ENCODE assay signal across 8 cellular contexts in genomic region chr4:107989162-107989536, GRCh38. TPM values are rescaled to one million over a fixed set of nuclear protein-coding genes. Genes with fewer than 3 reads are reported as not detected.
DNase-seq lines count a peak whose midpoint lies in the region; ATAC-seq and TF ChIP-seq lines count a peak whose summit lies in the region.

No MANE protein-coding gene starts in this region.

- H3F3A ChIP-seq in GM23338 (replicated peaks; ENCODE audit: low read depth) = no peaks in the 10 kb centered on the region

- intact Hi-C loops in testis (cut with DNase I; ENCODE audit: low total_unique reads) = no loop called here

- H3K27me3 Mint-ChIP-seq in GM23338 (ENCODE audit: insufficient read depth, low read depth, poor library complexity) = no peaks in the 10 kb centered on the region

- H3K27ac ChIP-seq in AG04450 (ENCODE audit: low read depth, low read length) (no peak overlapping the region), GM23338 (ENCODE audit: low read depth) (no peak overlapping the region), testis (peak overlapping the region; percentile 94 to 98)

- CTCF ChIA-PET in AG04450 (lab: Charles Lee) = interaction anchor here (3.3 kb wide), 1 partner anchor 30 kb away, joined by 23 read pairs; no protein-coding TSS in a partner anchor

- no peak for ATAC-seq in GM23338
- peak in 1 of 2 donors; percentile 23 for ATAC-seq in activated naive CD4-positive, alpha-beta T cell treated with anti-CD3 and anti-CD28 coated beads, Interleukin-2, amount 50 U/mL, for 72 hours
- ATAC-seq in activated CD4-positive, CD25-positive, alpha-beta regulatory T cell treated with anti-CD3 and anti-CD28 coated beads, Interleukin-2, amount 50 U/mL, for 24 hours = no peak

- H3K9me3 Mint-ChIP-seq in GM23338 = no peaks in the 10 kb centered on the region
- H3K9me3 Mint-ChIP-seq in activated naive CD4-positive, alpha-beta T cell treated with anti-CD3 and anti-CD28 coated beads, Interleukin-2, amount 50 U/mL, for 72 hours = no peaks in the 10 kb centered on the region

- H2AFZ ChIP-seq in GM23338 = peak overlapping the region; percentile 96

- peaks cover 34% of the 10 kb centered on the region for H3K4me1 Mint-ChIP-seq in GM23338

- H3K9me2 ChIP-seq in GM23338 (ENCODE audit: insufficient read depth) = no peaks in the 10 kb centered on the region; the same call in 1 of the 2 replicates

- H3K4me3 ChIP-seq in AG04450 (ENCODE audit: low read depth, low read length) (peak overlapping the region; percentile 60), GM23338 (peak overlapping the region; percentile 88), kidney epithelial cell (ENCODE audit: low read depth, low read length) (peak overlapping the region; percentile 87), testis (peak overlapping the region; percentile 78 to 97)

- POLR2A ChIA-PET in AG04450 (lab: Yijun Ruan, JAX) = no interaction called here

- no peak for TF ChIP-seq CTCF in AG04450 (IDR thresholded peaks at IDR 0.05; ENCODE audit: low read depth, low read length)
- no peak for TF ChIP-seq CTCF in GM23338 (conservative IDR thresholded peaks at IDR 0.05; ENCODE audit: low read depth in 2 of 2)
- TF ChIP-seq CTCF in kidney epithelial cell (IDR thresholded peaks at IDR 0.05; ENCODE audit: insufficient read depth, low read length, poor library complexity, severe bottlenecking) = no peak
- TF ChIP-seq CTCF in testis (IDR thresholded peaks at IDR 0.05) = no peak

- no peaks in the 10 kb centered on the region for H3K36me3 Mint-ChIP-seq in GM23338 (ENCODE audit: low read depth)
- H3K36me3 Mint-ChIP-seq in activated naive CD4-positive, alpha-beta T cell treated with anti-CD3 and anti-CD28 coated beads, Interleukin-2, amount 50 U/mL, for 72 hours = peaks cover 15 to 19% of the 10 kb centered on the region in 2 donors

- peaks cover 23% of the 10 kb centered on the region for H3K4me1 ChIP-seq in GM23338 (ENCODE audit: insufficient read depth)
- peaks cover 23% of the 10 kb centered on the region for H3K4me1 ChIP-seq in testis

- H3K36me3 ChIP-seq in GM23338 (ENCODE audit: insufficient read depth) (no peaks in the 10 kb centered on the region), kidney epithelial cell (ENCODE audit: control insufficient read depth, insufficient read depth, low read length) (no peaks in the 10 kb centered on the region), testis (ENCODE audit: low read depth, missing control alignments) (no peaks in the 10 kb centered on the region)

- H3K4me3 Mint-ChIP-seq in GM23338 = peak overlapping the region; percentile 91

- H3K9me3 ChIP-seq in AG04450 (ENCODE audit: control insufficient read depth, insufficient read depth, low read length) (no peaks in the 10 kb centered on the region), testis (no peaks in the 10 kb centered on the region)

- WGBS in testis, 2 donors = 6% methylated on average over 8 of the region's 8 CpGs

- peak overlapping the region; percentile 92 for H3K4me2 ChIP-seq in GM23338

- peaks cover 41% of the 10 kb centered on the region for H3K79me2 ChIP-seq in GM23338 (replicated peaks; ENCODE audit: insufficient read depth)

- TF ChIP-seq POLR2A in testis (IDR thresholded peaks at IDR 0.05) = no peak

- H3K27ac Mint-ChIP-seq in GM23338 = no peak overlapping the region
- H3K27ac Mint-ChIP-seq in activated naive CD4-positive, alpha-beta T cell treated with anti-CD3 and anti-CD28 coated beads, Interleukin-2, amount 50 U/mL, for 72 hours = peak overlapping the region; percentile 38 to 88

- H4K20me1 ChIP-seq in GM23338 (replicated peaks; ENCODE audit: insufficient read depth) = peaks cover 20% of the 10 kb centered on the region

- H3K27me3 ChIP-seq in AG04450 (ENCODE audit: control insufficient read depth, insufficient read depth, low read length) (no peaks in the 10 kb centered on the region), GM23338 (ENCODE audit: insufficient read depth) (peaks cover 5% of the 10 kb centered on the region), kidney epithelial cell (ENCODE audit: control insufficient read depth, insufficient read depth, low read length) (no peaks in the 10 kb centered on the region), testis (no peaks in the 10 kb centered on the region)

- no peak for DNase-seq in AG04450 (ENCODE audit: low read depth, low spot score)
- no peak for DNase-seq in GM23338 (ENCODE audit: low spot score)
- DNase-seq in activated naive CD4-positive, alpha-beta T cell treated with anti-CD3 and anti-CD28 coated beads, Interleukin-2, amount 50 U/mL, for 72 hours (ENCODE audit: low spot score in 2 of 2) = no peak
- DNase-seq in kidney epithelial cell (ENCODE audit: low read depth) = no peak
- DNase-seq in testis = no peak
- DNase-seq in HuH-7.5 (ENCODE audit: low spot score) = no peak
- DNase-seq in NCI-H1048 (lab: John Stamatoyannopoulos, UW) = no peak

TF ChIP-seq in GM23338, 12 proteins besides CTCF, POLR2A, EP300 and RAD21:
- TF ChIP-seq, protein P1, sequence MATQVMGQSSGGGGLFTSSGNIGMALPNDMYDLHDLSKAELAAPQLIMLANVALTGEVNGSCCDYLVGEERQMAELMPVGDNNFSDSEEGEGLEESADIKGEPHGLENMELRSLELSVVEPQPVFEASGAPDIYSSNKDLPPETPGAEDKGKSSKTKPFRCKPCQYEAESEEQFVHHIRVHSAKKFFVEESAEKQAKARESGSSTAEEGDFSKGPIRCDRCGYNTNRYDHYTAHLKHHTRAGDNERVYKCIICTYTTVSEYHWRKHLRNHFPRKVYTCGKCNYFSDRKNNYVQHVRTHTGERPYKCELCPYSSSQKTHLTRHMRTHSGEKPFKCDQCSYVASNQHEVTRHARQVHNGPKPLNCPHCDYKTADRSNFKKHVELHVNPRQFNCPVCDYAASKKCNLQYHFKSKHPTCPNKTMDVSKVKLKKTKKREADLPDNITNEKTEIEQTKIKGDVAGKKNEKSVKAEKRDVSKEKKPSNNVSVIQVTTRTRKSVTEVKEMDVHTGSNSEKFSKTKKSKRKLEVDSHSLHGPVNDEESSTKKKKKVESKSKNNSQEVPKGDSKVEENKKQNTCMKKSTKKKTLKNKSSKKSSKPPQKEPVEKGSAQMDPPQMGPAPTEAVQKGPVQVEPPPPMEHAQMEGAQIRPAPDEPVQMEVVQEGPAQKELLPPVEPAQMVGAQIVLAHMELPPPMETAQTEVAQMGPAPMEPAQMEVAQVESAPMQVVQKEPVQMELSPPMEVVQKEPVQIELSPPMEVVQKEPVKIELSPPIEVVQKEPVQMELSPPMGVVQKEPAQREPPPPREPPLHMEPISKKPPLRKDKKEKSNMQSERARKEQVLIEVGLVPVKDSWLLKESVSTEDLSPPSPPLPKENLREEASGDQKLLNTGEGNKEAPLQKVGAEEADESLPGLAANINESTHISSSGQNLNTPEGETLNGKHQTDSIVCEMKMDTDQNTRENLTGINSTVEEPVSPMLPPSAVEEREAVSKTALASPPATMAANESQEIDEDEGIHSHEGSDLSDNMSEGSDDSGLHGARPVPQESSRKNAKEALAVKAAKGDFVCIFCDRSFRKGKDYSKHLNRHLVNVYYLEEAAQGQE (IDR thresholded peaks at IDR 0.05; ENCODE audit: unreplicated experiment) = no peak
- TF ChIP-seq CREB1 (CRISPR knock-in tag; IDR thresholded peaks at IDR 0.05; ENCODE audit: low read depth) = no peak
- TF ChIP-seq, protein P2, sequence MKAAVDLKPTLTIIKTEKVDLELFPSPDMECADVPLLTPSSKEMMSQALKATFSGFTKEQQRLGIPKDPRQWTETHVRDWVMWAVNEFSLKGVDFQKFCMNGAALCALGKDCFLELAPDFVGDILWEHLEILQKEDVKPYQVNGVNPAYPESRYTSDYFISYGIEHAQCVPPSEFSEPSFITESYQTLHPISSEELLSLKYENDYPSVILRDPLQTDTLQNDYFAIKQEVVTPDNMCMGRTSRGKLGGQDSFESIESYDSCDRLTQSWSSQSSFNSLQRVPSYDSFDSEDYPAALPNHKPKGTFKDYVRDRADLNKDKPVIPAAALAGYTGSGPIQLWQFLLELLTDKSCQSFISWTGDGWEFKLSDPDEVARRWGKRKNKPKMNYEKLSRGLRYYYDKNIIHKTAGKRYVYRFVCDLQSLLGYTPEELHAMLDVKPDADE (IDR thresholded peaks at IDR 0.05) = no peak
- no peak for TF ChIP-seq ZNF114 (CRISPR knock-in tag; IDR thresholded peaks at IDR 0.05)

RNA-seq across cellular contexts. Expression of gene HADH, which starts 0.5 kb away (rescaled TPM):
- polyA plus RNA-seq in AG04450 (2011; rRNA removed) = 20.5 and 23.0 TPM in 2 replicates
- polyA minus RNA-seq in AG04450 (2011; rRNA and poly(A)+ RNA removed) = 13.1 and 15.4 TPM in 2 replicates
- total RNA-seq in GM23338 (2014; rRNA removed; shearing (Covaris generic)) = 37.7 and 39.1 TPM in 2 replicates
- 37.9 and 39.2 TPM in 2 replicates for polyA plus RNA-seq in GM23338 (2016; fragmentation: Nextera tagmentation; extraction: Ambion mirVana)
- 10 to 100 TPM; 44.0 to 48.1 TPM for total RNA-seq in activated naive CD4-positive, alpha-beta T cell treated with anti-CD3 and anti-CD28 coated beads, Interleukin-2, amount 50 U/mL, for 72 hours
- total RNA-seq in kidney epithelial cell = 15.5 and 19.9 TPM in 2 replicates
- 10 to 100 TPM; 65.6 to 71.2 TPM for total RNA-seq in testis
- polyA plus RNA-seq in testis (ENCODE audit: insufficient read depth, low read depth, low replicate concordance) = 73.8 TPM

RNA-seq across cellular contexts. Expression of gene CYP2U1, which starts 57.8 kb away (rescaled TPM):
- polyA plus RNA-seq in AG04450 (2011; rRNA removed) (5.2 and 6.3 TPM in 2 replicates), GM23338 (2016; fragmentation: Nextera tagmentation; extraction: Ambion mirVana) (3.2 and 4.1 TPM in 2 replicates), testis (ENCODE audit: insufficient read depth, low read depth, low replicate concordance) (6.9 TPM)
- 3.9 and 5.0 TPM in 2 replicates for polyA minus RNA-seq in AG04450 (2011; rRNA and poly(A)+ RNA removed)
- total RNA-seq in GM23338 (2014; rRNA removed; shearing (Covaris generic)) = 7.3 and 9.9 TPM in 2 replicates
- total RNA-seq in activated naive CD4-positive, alpha-beta T cell treated with anti-CD3 and anti-CD28 coated beads, Interleukin-2, amount 50 U/mL, for 72 hours = 1 to 10 TPM; 2.1 TPM
- total RNA-seq in kidney epithelial cell (11.8 and 12.3 TPM in 2 replicates), testis (1 to 10 TPM; 7.7 to 8.5 TPM)

Comparison
In these comparisons a context has a peak if more than half of its experiments do, and no peak if none do; other contexts are left out.
1. H3K27ac ChIP-seq: peak in testis (2 of 2); none in AG04450 (single experiment) and GM23338 (single experiment).
2. Peak in every context shown above with its lines, with median percentiles within 50 percentile points of each other: H3K4me3 ChIP-seq.